11 cellular contexts compared by ENCODE assay signal in genomic region chr1:82153282-82153630, GRCh38.
DNase-seq lines count a peak whose midpoint lies in the region; ATAC-seq and TF ChIP-seq lines count a peak whose summit lies in the region.
"Had no signal": no experiment of that assay in that cellular context is flagged by ENCODE, and none has a peak within 500 bp of the region (broad histone marks: within the 10 kb centered on the region; RNA-seq: fewer than 3 reads in every experiment).

No MANE protein-coding gene starts in this region.

- H3K27me3 Mint-ChIP-seq in activated CD4-positive, alpha-beta T cell treated with anti-CD3 and anti-CD28 coated beads, Interleukin-2, amount 10 ng/mL, durations not matched to agents 7 days and 5 days: no peaks in the 10 kb centered on the region
- H3K27me3 Mint-ChIP-seq: IgD-negative memory B cell; stimulated activated naive CD8-positive, alpha-beta T cell treated with anti-CD3 and anti-CD28 coated beads, Interleukin-15, Interleukin-2, amounts not matched to agents 100 ng/mL and 50 ng/mL, for 24 hours had no signal

- H3K36me3 ChIP-seq in breast epithelium: no peaks in the 10 kb centered on the region

- H3K27ac Mint-ChIP-seq in activated CD4-positive, alpha-beta T cell treated with anti-CD3 and anti-CD28 coated beads, Interleukin-2, amount 10 ng/mL, durations not matched to agents 7 days and 5 days: no peak overlapping the region
- H3K27ac Mint-ChIP-seq: IgD-negative memory B cell; stimulated activated naive CD8-positive, alpha-beta T cell treated with anti-CD3 and anti-CD28 coated beads, Interleukin-15, Interleukin-2, amounts not matched to agents 100 ng/mL and 50 ng/mL, for 24 hours had no signal

- CTCF ChIA-PET in activated CD4-positive, alpha-beta T cell treated with anti-CD3 and anti-CD28 coated beads, Interleukin-2, amount 10 ng/mL, durations not matched to agents 7 days and 5 days (lab: Charles Lee): no interaction called here

- H3K27ac ChIP-seq in breast epithelium: peak overlapping the region in 1 of 2 donors; percentile 31

- POLR2A ChIA-PET in activated CD4-positive, alpha-beta T cell treated with anti-CD3 and anti-CD28 coated beads, Interleukin-2, amount 10 ng/mL, durations not matched to agents 7 days and 5 days (lab: Charles Lee): no interaction called here

- H3K4me1 ChIP-seq in breast epithelium: peaks cover 0 to 4% of the 10 kb centered on the region in 2 donors

- no peaks in the 10 kb centered on the region for H3K27me3 ChIP-seq in breast epithelium

- H3K9me3 Mint-ChIP-seq in activated CD4-positive, alpha-beta T cell treated with anti-CD3 and anti-CD28 coated beads, Interleukin-2, amount 10 ng/mL, durations not matched to agents 7 days and 5 days: no peaks in the 10 kb centered on the region
- H3K9me3 Mint-ChIP-seq: stimulated activated naive CD8-positive, alpha-beta T cell treated with anti-CD3 and anti-CD28 coated beads, Interleukin-15, Interleukin-2, amounts not matched to agents 100 ng/mL and 50 ng/mL, for 24 hours had no signal

- DNase-seq in EL (peak; percentile 19), fibroblast of gingiva (ENCODE audit: low read depth) (peak; percentile 77), HK-2 (ENCODE audit: unreplicated experiment) (no peak), breast epithelium (ENCODE audit: low spot score in 2 of 2) (no peak)
- no peak for DNase-seq in activated CD4-positive, alpha-beta T cell treated with anti-CD3 and anti-CD28 coated beads, Interleukin-2, amount 10 ng/mL, durations not matched to agents 7 days and 5 days
- DNase-seq in activated CD8-positive, alpha-beta memory T cell treated with anti-CD3 and anti-CD28 coated beads for 24 hours: no peak
- DNase-seq: stimulated activated CD4-positive, alpha-beta T cell treated with anti-CD3 and anti-CD28 coated beads, Interleukin-4, amount 100 ng/mL, for 24 hours had no signal

- intact Hi-C loops in breast epithelium (cut with DNase I; ENCODE audit: low total_unique reads): no loop called here

- no peak overlapping the region for H3K4me3 ChIP-seq in breast epithelium

- TF ChIP-seq POLR2A in breast epithelium (IDR thresholded peaks at IDR 0.05): no peak

- no peak for TF ChIP-seq CTCF in breast epithelium (IDR thresholded peaks at IDR 0.05)

- H3K36me3 Mint-ChIP-seq in activated CD4-positive, alpha-beta T cell treated with anti-CD3 and anti-CD28 coated beads, Interleukin-2, amount 10 ng/mL, durations not matched to agents 7 days and 5 days (ENCODE audit: low read depth): no peaks in the 10 kb centered on the region
- H3K36me3 Mint-ChIP-seq: IgD-negative memory B cell had no signal

- no peaks in the 10 kb centered on the region for H3K9me3 ChIP-seq in breast epithelium

- ATAC-seq in GM19351 (IDR thresholded peaks at IDR 0.05; ENCODE audit: unreplicated experiment): peak; percentile 36
- peak; percentile 57 for ATAC-seq in HG03066 (IDR thresholded peaks at IDR 0.05; ENCODE audit: low read depth, unreplicated experiment)

- peaks cover 5% of the 10 kb centered on the region for H3K4me1 Mint-ChIP-seq in activated CD4-positive, alpha-beta T cell treated with anti-CD3 and anti-CD28 coated beads, Interleukin-2, amount 10 ng/mL, durations not matched to agents 7 days and 5 days
- H3K4me1 Mint-ChIP-seq: IgD-negative memory B cell had no signal

- no peak overlapping the region for H3K4me3 Mint-ChIP-seq in activated CD4-positive, alpha-beta T cell treated with anti-CD3 and anti-CD28 coated beads, Interleukin-2, amount 10 ng/mL, durations not matched to agents 7 days and 5 days
- H3K4me3 Mint-ChIP-seq: IgD-negative memory B cell; stimulated activated naive CD8-positive, alpha-beta T cell treated with anti-CD3 and anti-CD28 coated beads, Interleukin-15, Interleukin-2, amounts not matched to agents 100 ng/mL and 50 ng/mL, for 24 hours had no signal

Comparison
In these comparisons a context has a peak if more than half of its experiments do, and no peak if none do; other contexts are left out.
1. DNase-seq: peak in EL (single experiment) and fibroblast of gingiva (single experiment); none in HK-2 (single experiment), activated CD4-positive, alpha-beta T cell treated with anti-CD3 and anti-CD28 coated beads, Interleukin-2, amount 10 ng/mL, durations not matched to agents 7 days and 5 days (single experiment), activated CD8-positive, alpha-beta memory T cell treated with anti-CD3 and anti-CD28 coated beads for 24 hours (single experiment) and breast epithelium (0 of 2).